Comparison of ENCODE assay signal across 8 cellular contexts in genomic region chr10:23368816-23369640, GRCh38. TPM values are rescaled to one million over a fixed set of nuclear protein-coding genes. Genes with fewer than 3 reads are reported as not detected.
DNase-seq lines count a peak whose midpoint lies in the region; ATAC-seq lines count a peak whose summit lies in the region.

No MANE protein-coding gene starts in this region.

- H3F3A ChIP-seq in GM23248 (ENCODE audit: insufficient read depth): no peaks in the 10 kb centered on the region

- H3K4me3 Mint-ChIP-seq in T-helper 17 cell: peak overlapping the region; percentile 73

- peaks cover 42% of the 10 kb centered on the region for H3K4me1 Mint-ChIP-seq in T-helper 17 cell

- no peaks in the 10 kb centered on the region for H3K27me3 Mint-ChIP-seq in T-helper 17 cell

- peak overlapping the region in 3 of 10 experiments; percentile 6 to 15 (median 13); a peak in 4 of 20 replicates for H3K4me3 ChIP-seq in BLaER1 treated with 17β-estradiol and CSF1 and Interleukin-3, amounts not matched to agents 10 nM and 100 nM
- H3K4me3 ChIP-seq in GM23248: no peak overlapping the region

- H3K36me3 ChIP-seq in BLaER1 treated with 17β-estradiol and CSF1 and Interleukin-3, amounts not matched to agents 10 nM and 100 nM: no peaks in the 10 kb centered on the region
- no peaks in the 10 kb centered on the region for H3K36me3 ChIP-seq in GM23248 (ENCODE audit: low read depth)

- in situ Hi-C loops in GM23248 (cut with MboI): no loop called here

- peaks cover 56 to 69% (median 61%) of the 10 kb centered on the region in 10 experiments for H3K4me1 ChIP-seq in BLaER1 treated with 17β-estradiol and CSF1 and Interleukin-3, amounts not matched to agents 10 nM and 100 nM
- H3K4me1 ChIP-seq in GM23248 (ENCODE audit: insufficient read depth): no peaks in the 10 kb centered on the region

- peak overlapping the region in 9 of 11 experiments; percentile 28 to 68 (median 53); a peak in 15 of 22 replicates for H3K9ac ChIP-seq in BLaER1 treated with 17β-estradiol and CSF1 and Interleukin-3, amounts not matched to agents 10 nM and 100 nM
- no peak overlapping the region for H3K9ac ChIP-seq in GM23248

- H2AFZ ChIP-seq in GM23248: no peak overlapping the region

- no peaks in the 10 kb centered on the region for H3K36me3 Mint-ChIP-seq in T-helper 17 cell (ENCODE audit: low read depth)

- ATAC-seq in GM19043 (IDR thresholded peaks at IDR 0.05; ENCODE audit: low read depth, unreplicated experiment) (peak; percentile 77), HG03045 (IDR thresholded peaks at IDR 0.05; ENCODE audit: unreplicated experiment) (peak; percentile 67), T-helper 17 cell (peak; percentile 74)

- no peaks in the 10 kb centered on the region for H3K27me3 ChIP-seq in BLaER1 treated with 17β-estradiol and CSF1 and Interleukin-3, amounts not matched to agents 10 nM and 100 nM
- H3K27me3 ChIP-seq in GM23248 (replicated peaks; ENCODE audit: insufficient read depth): no peaks in the 10 kb centered on the region

- H3K79me2 ChIP-seq in GM23248 (ENCODE audit: insufficient read depth): no peaks in the 10 kb centered on the region

- peak overlapping the region; percentile 80 to 96 (median 86) for H3K4me2 ChIP-seq in BLaER1 treated with 17β-estradiol and CSF1 and Interleukin-3, amounts not matched to agents 10 nM and 100 nM
- H3K4me2 ChIP-seq in GM23248 (ENCODE audit: unreplicated experiment): no peak overlapping the region

- peak overlapping the region; percentile 63 to 84 (median 73); a peak in 21 of 22 replicates for H3K27ac ChIP-seq in BLaER1 treated with 17β-estradiol and CSF1 and Interleukin-3, amounts not matched to agents 10 nM and 100 nM
- H3K27ac ChIP-seq in substantia nigra (ENCODE audit: low read depth, low read length, poor library complexity, severe bottlenecking) (no peak overlapping the region), GM23248 (no peak overlapping the region)

- H3K9me2 ChIP-seq in GM23248 (ENCODE audit: insufficient read depth): no peaks in the 10 kb centered on the region

- WGBS in GM23248 (ENCODE audit: low coverage in 1 of 2, low lambda C conversion rate in 2 of 2, missing lambda C conversion rate in 2 of 2), 2 experiments: 79 to 80% methylated on average over 7 of the region's 7 CpGs

- DNase-seq in T-helper 17 cell (no peak), substantia nigra (lab: John Stamatoyannopoulos, UW) (no peak), NCI-H774 (lab: John Stamatoyannopoulos, UW) (no peak), GM23248 (no peak)
- DNase-seq in stimulated activated CD4-positive, alpha-beta T cell treated with anti-CD3 and anti-CD28 coated beads, Interleukin-4, amount 100 ng/mL, for 24 hours: no peak

- no peaks in the 10 kb centered on the region for H4K20me1 ChIP-seq in BLaER1 treated with 17β-estradiol and CSF1 and Interleukin-3, amounts not matched to agents 10 nM and 100 nM
- H4K20me1 ChIP-seq in GM23248 (ENCODE audit: insufficient read depth): no peaks in the 10 kb centered on the region

- H3K27ac Mint-ChIP-seq in T-helper 17 cell: peak overlapping the region; percentile 75

- peaks cover 0 to 17% (median 7%) of the 10 kb centered on the region in 11 experiments; a peak in 15 of 22 replicates for H3K9me3 ChIP-seq in BLaER1 treated with 17β-estradiol and CSF1 and Interleukin-3, amounts not matched to agents 10 nM and 100 nM (replicated peaks in 1 of 11)
- H3K9me3 ChIP-seq in T-helper 17 cell (ENCODE audit: control insufficient read depth, low read length, poor library complexity, severe bottlenecking) (no peaks in the 10 kb centered on the region), GM23248 (ENCODE audit: low read depth) (no peaks in the 10 kb centered on the region)

RNA-seq across cellular contexts. Expression of gene C10orf67, which starts 24.4 kb away (rescaled TPM):
- total RNA-seq in T-helper 17 cell: under 1 TPM in 1 of 2 donors, not detected in 1; 0.26 TPM
- under 0.01 and 0.25 TPM in 2 replicates for total RNA-seq in GM23248 (2014; rRNA removed; shearing (Covaris generic))
- polyA plus RNA-seq in GM23248 (2016; fragmentation: Nextera tagmentation; extraction: Ambion mirVana): 0.76 and 1.1 TPM in 2 replicates

Comparison
In these comparisons a context has a peak if more than half of its experiments do, and no peak if none do; other contexts are left out.
1. H3K27ac ChIP-seq: peak in BLaER1 treated with 17β-estradiol and CSF1 and Interleukin-3, amounts not matched to agents 10 nM and 100 nM (11 of 11); none in substantia nigra (single experiment) and GM23248 (single experiment).
2. Peak in every context shown above with its lines, with median percentiles within 50 percentile points of each other: ATAC-seq.